In the genomic region with DNA sequence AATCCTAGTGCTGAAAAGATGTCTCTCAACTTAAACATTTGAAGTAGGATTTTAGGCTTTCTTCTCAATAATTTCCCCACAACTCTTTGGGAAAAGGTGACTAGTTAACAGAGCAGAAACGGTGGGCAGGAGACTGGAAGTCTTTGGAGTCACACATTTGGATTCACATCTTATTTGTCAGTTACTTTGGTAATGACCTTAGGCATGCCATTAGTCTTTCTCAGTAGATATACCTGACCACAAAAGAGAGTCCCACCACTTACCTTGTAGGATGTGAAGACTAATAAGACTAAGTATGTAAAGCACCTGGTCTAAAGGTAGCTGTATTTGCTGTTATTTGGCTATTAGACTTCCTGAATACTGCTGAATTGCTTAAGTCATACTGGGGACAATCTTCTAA, we compare ENCODE assay signal across 13 cellular contexts. TPM values are rescaled to one million over a fixed set of nuclear protein-coding genes. Genes with fewer than 3 reads are reported as not detected.
A peak's percentile ranks its signal among the peaks of the same experiment; 100 is the strongest.
DNase-seq lines count a peak whose midpoint lies in the region; ATAC-seq and TF ChIP-seq lines count a peak whose summit lies in the region.
"Had no signal": no experiment of that assay in that cellular context is flagged by ENCODE, and none has a peak within 500 bp of the region (broad histone marks: within the 10 kb centered on the region; RNA-seq: fewer than 3 reads in every experiment).

No MANE protein-coding gene starts in this region.

- in situ Hi-C loops in Panc1 (cut with HindIII; ENCODE audit: low pct_unique_long_range_greater_than_20kb, low sequenced_read_pairs), result no loop called here
- in situ Hi-C loops in transverse colon (cut with MboI; ENCODE audit: low pct_ligation_motif_present in 1 of 4, low pct_unique_long_range_greater_than_20kb in 1 of 4, low sequenced_read_pairs in 3 of 4), result no loop called here

- no peak for TF ChIP-seq POLR2A in transverse colon (IDR thresholded peaks at IDR 0.05)

- H3K4me3 Mint-ChIP-seq in chondrocyte (ENCODE audit: unreplicated experiment), result no peak overlapping the region
- H3K4me3 Mint-ChIP-seq: activated T-cell treated with anti-CD3 and anti-CD28 coated beads, Interleukin-2, amount 50 U/mL, for 4 hours had no signal

- H3K27ac ChIP-seq in Panc1 (ENCODE audit: low read length) (peak overlapping the region; percentile 85), muscle layer of duodenum (ENCODE audit: low read length) (peak overlapping the region; percentile 26), transverse colon (peak overlapping the region; percentile 44 to 77 (median 64)), left lung (peak overlapping the region in 1 of 2 donors; percentile 59)
- H3K27ac ChIP-seq: SK-N-MC had no signal

- H3K36me3 Mint-ChIP-seq in chondrocyte (ENCODE audit: low read depth), result peaks cover 22% of the 10 kb centered on the region

- peak overlapping the region in 1 of 2 experiments; percentile 42; a peak in 2 of 4 replicates for H3K4me3 ChIP-seq in Panc1 (ENCODE audit: low read depth in 2 of 2, low read length in 2 of 2)
- H3K4me3 ChIP-seq in muscle layer of duodenum (ENCODE audit: low read depth in 1 of 2, low read length in 2 of 2), result no peak overlapping the region
- no peak overlapping the region for H3K4me3 ChIP-seq in transverse colon
- no peak overlapping the region for H3K4me3 ChIP-seq in left lung
- no peak overlapping the region for H3K4me3 ChIP-seq in MG63
- H3K4me3 ChIP-seq: SK-N-MC had no signal

- H3K27me3 Mint-ChIP-seq in chondrocyte (ENCODE audit: low read depth), result no peaks in the 10 kb centered on the region

- POLR2A ChIA-PET in Panc1 (lab: Charles Lee), result no interaction called here

- H3K27ac Mint-ChIP-seq in chondrocyte (ENCODE audit: unreplicated experiment), result peak overlapping the region; percentile 68

- H3K9me3 ChIP-seq in Panc1 (ENCODE audit: control insufficient read depth, insufficient read depth, low read depth, low read length) (no peaks in the 10 kb centered on the region), muscle layer of duodenum (ENCODE audit: control insufficient read depth in 1 of 2, low read length in 2 of 2) (no peaks in the 10 kb centered on the region), transverse colon (no peaks in the 10 kb centered on the region), left lung (no peaks in the 10 kb centered on the region), MG63 (0 out of 2 replicates have a peak, but pooled peaks cover 3% of the 10 kb centered on the region)

- H3K27me3 ChIP-seq in Panc1 (ENCODE audit: control insufficient read depth, insufficient read depth, low read length), result no peaks in the 10 kb centered on the region
- H3K27me3 ChIP-seq in muscle layer of duodenum (ENCODE audit: low read depth, low read length), result no peaks in the 10 kb centered on the region
- H3K27me3 ChIP-seq in transverse colon, result no peaks in the 10 kb centered on the region
- H3K27me3 ChIP-seq in left lung, result no peaks in the 10 kb centered on the region
- H3K27me3 ChIP-seq in MG63, result no peaks in the 10 kb centered on the region

- peaks cover 39% of the 10 kb centered on the region for H3K4me1 Mint-ChIP-seq in chondrocyte (ENCODE audit: low read depth)

- CTCF ChIA-PET in Panc1 (lab: Charles Lee), result no interaction called here

- no peaks in the 10 kb centered on the region; the same call in 1 of the 2 replicates for H3K36me3 ChIP-seq in Panc1 (ENCODE audit: control insufficient read depth, insufficient read depth, low read length)
- H3K36me3 ChIP-seq in muscle layer of duodenum (ENCODE audit: control insufficient read depth in 1 of 2, insufficient read depth in 2 of 2, low read length in 2 of 2), result no peaks in the 10 kb centered on the region
- no peaks in the 10 kb centered on the region for H3K36me3 ChIP-seq in transverse colon
- H3K36me3 ChIP-seq in left lung, result peaks cover 0 to 27% of the 10 kb centered on the region in 2 donors
- H3K36me3 ChIP-seq in MG63, result peaks cover 31% of the 10 kb centered on the region

- H3K4me1 ChIP-seq in Panc1 (ENCODE audit: control insufficient read depth, insufficient read depth, low read length) (peaks cover 42% of the 10 kb centered on the region), muscle layer of duodenum (ENCODE audit: control insufficient read depth in 1 of 2, insufficient read depth in 2 of 2, low read length in 2 of 2) (peaks cover 10% of the 10 kb centered on the region in 2 donors), transverse colon (peaks cover 0 to 19% (median 11%) of the 10 kb centered on the region in 4 donors), left lung (peaks cover 5 to 24% of the 10 kb centered on the region in 2 donors)

- WGBS in transverse colon (ENCODE audit: low coverage in 1 of 2), 2 donors, result 71 to 80% methylated on average over 1 of the region's 1 CpG

- no peak for DNase-seq in Panc1 (ENCODE audit: low read depth, low spot score)
- no peak for DNase-seq in chondrocyte (ENCODE audit: low spot score)
- DNase-seq in transverse colon, result no peak
- no peak for DNase-seq in activated gamma-delta T cell treated with Interleukin-2 at 50 U/mL for 16 hours
- no peak for DNase-seq in left lung
- no peak for DNase-seq in MG63
- DNase-seq: activated CD4-positive, CD25-positive, alpha-beta regulatory T cell treated with anti-CD3 and anti-CD28 coated beads, Interleukin-2, amount 50 U/mL, for 72 hours; activated T-cell treated with anti-CD3 and anti-CD28 coated beads, Interleukin-2, amount 50 U/mL, for 4 hours; NCI-H510A treated with DMSO at 0.1 percent for 48 hours; stimulated activated CD4-positive, alpha-beta T cell treated with anti-CD3 and anti-CD28 coated beads, Interleukin-2, amount 100 ng/mL, for 24 hours; stimulated activated naive CD4-positive, alpha-beta T cell had no signal

- no peak for TF ChIP-seq EP300 in transverse colon (IDR thresholded peaks at IDR 0.05; ENCODE audit: low read depth)

- intact Hi-C loops in Panc1 (cut with micrococcal nuclease; ENCODE audit: unreplicated experiment), result no loop called here
- intact Hi-C loops in transverse colon (cut with DNase I; ENCODE audit: low total_unique reads), result no loop called here
- intact Hi-C loops in left lung (cut with DNase I), result no loop called here

- no TSS peak for BruUV-seq in Panc1 (replicated peaks; lab: Mats Ljungman, UMichigan)

- peak; percentile 5; the same call in 1 of the 2 replicates for ATAC-seq in Panc1
- no peak for ATAC-seq in left lung
- ATAC-seq: activated T-cell treated with anti-CD3 and anti-CD28 coated beads, Interleukin-2, amount 50 U/mL, for 4 hours had no signal

- no peaks in the 10 kb centered on the region for H3K9me3 Mint-ChIP-seq in chondrocyte (ENCODE audit: low read depth)
- H3K9me3 Mint-ChIP-seq: activated T-cell treated with anti-CD3 and anti-CD28 coated beads, Interleukin-2, amount 50 U/mL, for 4 hours had no signal

- TF ChIP-seq CTCF in Panc1 (IDR thresholded peaks at IDR 0.05) (no peak), chondrocyte (IDR thresholded peaks at IDR 0.05) (no peak), transverse colon (IDR thresholded peaks at IDR 0.05) (no peak), left lung (IDR thresholded peaks at IDR 0.05) (no peak)

RNA-seq across cellular contexts. Expression of gene DAP, which starts 35.4 kb away (rescaled TPM):
- total RNA-seq in Panc1 (2021; ENCODE audit: unreplicated experiment) (108 TPM), chondrocyte (210 to 235 TPM (median 234 TPM) in 3 replicates), transverse colon (10 to 100 TPM; 33.6 to 71.4 (median 47.9) TPM), left lung (100 to 1,000 TPM; 111 to 124 TPM)
- 103 TPM for polyA plus RNA-seq in Panc1 (2012; ENCODE audit: insufficient read length)
- total RNA-seq in MG63 (2014; rRNA removed; shearing (Covaris generic); ENCODE audit: low replicate concordance), result 20.1 and 26.4 TPM in 2 replicates
